Comparison of ENCODE assay signal across 10 cellular contexts in the genomic region with DNA sequence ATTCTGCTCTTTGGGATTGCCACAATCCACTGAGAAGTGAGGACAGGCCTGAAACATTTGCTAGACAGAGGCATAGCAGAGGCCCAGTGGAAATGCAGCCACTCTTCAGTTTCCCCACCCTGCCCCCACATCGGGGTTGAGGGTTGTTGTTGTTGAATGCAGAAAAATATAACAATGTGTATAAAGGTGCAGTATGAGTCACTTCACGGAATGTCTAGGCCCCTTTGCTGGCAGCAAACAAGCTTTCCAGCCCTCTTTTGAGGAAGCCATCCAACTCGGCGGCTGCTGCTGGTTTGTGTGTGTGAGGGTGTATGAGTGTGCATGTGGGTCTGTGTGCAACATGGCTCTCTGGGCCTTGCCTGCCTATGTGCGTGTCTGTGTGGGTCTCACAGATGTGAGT. TPM values are rescaled to one million over a fixed set of nuclear protein-coding genes. Genes with fewer than 3 reads are reported as not detected.
A peak's percentile ranks its signal among the peaks of the same experiment; 100 is the strongest.
DNase-seq lines count a peak whose midpoint lies in the region; ATAC-seq, FAIRE-seq and TF ChIP-seq lines count a peak whose summit lies in the region.
"Had no signal": no experiment of that assay in that cellular context is flagged by ENCODE, and none has a peak within 500 bp of the region (broad histone marks: within the 10 kb centered on the region; RNA-seq: fewer than 3 reads in every experiment).

No MANE protein-coding gene starts in this region.

- H3K27ac ChIP-seq in K562 (ENCODE audit: extremely low read depth, low read depth, low read length), result no peak overlapping the region

- H3K9me3 ChIP-seq in K562 (replicated peaks; ENCODE audit: control insufficient read depth, insufficient read depth, low read depth, low read length), result no peaks in the 10 kb centered on the region

- H3K36me3 ChIP-seq in K562 (ENCODE audit: control insufficient read depth, insufficient read depth, low read length), result no peaks in the 10 kb centered on the region

- 0 out of 2 replicates have a peak overlapping the region, but pooled peaks have one; percentile 18 for H3K4me2 ChIP-seq in K562 (ENCODE audit: insufficient read depth, low read length)

- no peak for FAIRE-seq in K562 (lab: Jason Lieb, UNC)

- no peak for TF ChIP-seq POLR2A in K562 (conservative IDR thresholded peaks at IDR 0.05)

- no peak overlapping the region for H3K4me3 ChIP-seq in K562

- H3K4me3 Mint-ChIP-seq in HFFc6, result peak overlapping the region; percentile 85
- H3K4me3 Mint-ChIP-seq in nephron progenitor cell, result peak overlapping the region; percentile 0

- CTCF ChIA-PET in K562 (lab: Yijun Ruan, JAX; ENCODE audit: low intra/inter-chr PET ratio), result no interaction called here

- H3K27me3 ChIP-seq in K562 (ENCODE audit: control insufficient read depth in 2 of 2, insufficient read depth in 2 of 2, low read length in 2 of 2), result no peaks in the 10 kb centered on the region

- 0 out of 2 replicates have a peak overlapping the region, but pooled peaks have one; percentile 0 for H2AFZ ChIP-seq in K562 (ENCODE audit: low read depth, low read length)

- no peaks in the 10 kb centered on the region for H3K27me3 Mint-ChIP-seq in HFFc6 (ENCODE audit: insufficient read depth)
- H3K27me3 Mint-ChIP-seq in nephron progenitor cell (ENCODE audit: low read depth, poor library complexity), result peaks cover 16% of the 10 kb centered on the region

- H3K36me3 Mint-ChIP-seq in HFFc6 (ENCODE audit: low read depth) (no peaks in the 10 kb centered on the region), nephron progenitor cell (ENCODE audit: low read depth) (peaks cover 7% of the 10 kb centered on the region)

- H4K20me1 ChIP-seq in K562 (replicated peaks; ENCODE audit: control insufficient read depth, insufficient read depth, low read length), result no peaks in the 10 kb centered on the region

- H3K9me3 Mint-ChIP-seq in HFFc6, result no peaks in the 10 kb centered on the region
- peaks cover 50% of the 10 kb centered on the region for H3K9me3 Mint-ChIP-seq in nephron progenitor cell

- peaks cover 40 to 42% of the 10 kb centered on the region in 2 experiments for H3K4me1 ChIP-seq in K562 (replicated peaks in 1 of 2; ENCODE audit: control insufficient read depth in 2 of 2, insufficient read depth in 2 of 2, low read length in 2 of 2)

- TF ChIP-seq CTCF in HFFc6 (IDR thresholded peaks at IDR 0.05) (no peak), K562 (IDR thresholded peaks at IDR 0.05 in 2 of 3, conservative IDR thresholded peaks at IDR 0.05 in 1 of 3; ENCODE audit: insufficient read depth in 2 of 3, low read depth in 1 of 3, low read length in 3 of 3) (no peak), nephron progenitor cell (IDR thresholded peaks at IDR 0.05) (no peak)

- no peak for TF ChIP-seq RAD21 in K562 (CRISPR knock-in tag; conservative IDR thresholded peaks at IDR 0.05 in 1 of 2, IDR thresholded peaks at IDR 0.05 in 1 of 2)

- no peak for TF ChIP-seq EP300 in K562 (IDR thresholded peaks at IDR 0.05; ENCODE audit: low read length)

- no TSS peak for BruUV-seq in K562 (replicated peaks; lab: Mats Ljungman, UMichigan)

- intact Hi-C loops in K562 (cut with micrococcal nuclease), result no loop called here

- in situ Hi-C loops in K562 (cut with MboI), result no loop called here

- DNase-seq in CD1c-positive myeloid dendritic cell (ENCODE audit: extremely low spot score) (peak; percentile 34), HFFc6 (peak; percentile 48), K562 (ENCODE audit: extremely low read depth in 1 of 4, low spot score in 3 of 4) (no peak), nephron progenitor cell (no peak), cortex of kidney (lab: John Stamatoyannopoulos, UW) (no peak), cerebellum (ENCODE audit: low spot score) (no peak), HPDE6-E6E7 (ENCODE audit: extremely low spot score) (no peak), midbrain (lab: John Stamatoyannopoulos, UW) (no peak)
- DNase-seq: NCI-H1436 treated with DMSO at 0.1 percent for 48 hours, T1000 had no signal

- H3K9me1 ChIP-seq in K562 (ENCODE audit: control insufficient read depth, insufficient read depth, low read length), result peaks cover 3% of the 10 kb centered on the region

- 54% methylated on average over 5 of the region's 5 CpGs for WGBS in K562 (ENCODE audit: insufficient coverage, low coverage, missing lambda C conversion rate)

- POLR2A ChIA-PET in K562 (lab: Yijun Ruan, JAX), result interaction anchor here (0.6 to 1.7 kb wide), 2 partner anchors 10 to 43 kb away, joined by 3 to 10 read pairs; no protein-coding TSS in a partner anchor

- no peak for ATAC-seq in K562

- H3K27ac Mint-ChIP-seq in HFFc6 (peak overlapping the region; percentile 87), nephron progenitor cell (no peak overlapping the region)

- H3K4me1 Mint-ChIP-seq in HFFc6 (ENCODE audit: low read depth), result peaks cover 52% of the 10 kb centered on the region
- H3K4me1 Mint-ChIP-seq in nephron progenitor cell, result peaks cover 34% of the 10 kb centered on the region

- peak overlapping the region in 1 of 2 experiments; percentile 76; a peak in 1 of 4 replicates for H3K9ac ChIP-seq in K562 (ENCODE audit: insufficient read depth in 1 of 2, low read depth in 2 of 2, low read length in 2 of 2)

- no peaks in the 10 kb centered on the region for H3K79me2 ChIP-seq in K562 (ENCODE audit: control insufficient read depth, insufficient read depth, low read length)

TF ChIP-seq in K562, 482 proteins besides CTCF, POLR2A, EP300 and RAD21 (continues in another document):
- TF ChIP-seq IRF2 (CRISPR knock-in tag; IDR thresholded peaks at IDR 0.05), result no peak

RNA-seq across cellular contexts. Expression of a gene that starts 8.1 kb away (rescaled TPM):
- total RNA-seq in HFFc6 (2021; fragmentation: NEBNext Ultra II Directional; extraction: Animal tissue kit (Norgen Biotek cat#: 25700)), result 10 to 100 TPM; 21.9 to 35.9 (median 31.4) TPM
- total RNA-seq in K562 (2011; cell fraction: chromatin; rRNA removed; ENCODE audit: low replicate concordance), result 17.7 and 35.6 TPM in 2 replicates
- total RNA-seq in K562 (2011; cell fraction: nucleolus; rRNA removed), result 19.2 and 22.7 TPM in 2 replicates
- total RNA-seq in K562 (2011; cell fraction: nucleoplasm; rRNA removed), result 24.8 and 30.9 TPM in 2 replicates
- total RNA-seq in K562 (2014; rRNA removed), result 28.6 and 41.1 TPM in 2 replicates
- total RNA-seq in K562 (2014; rRNA removed; fragmentation: Illumina TruSeq; extraction: Trizol), result 17.6 and 18.3 TPM in 2 replicates
- total RNA-seq in K562 (2015; rRNA removed; fragmentation: Illumina TruSeq; extraction: Trizol), result 24.8 and 26.3 TPM in 2 replicates
- total RNA-seq in K562 (2021), result 43.9 and 47.7 TPM in 2 replicates
- polyA plus RNA-seq in K562 (2011; rRNA removed), result 29.2 and 33.4 TPM in 2 replicates
- 39.7 and 49.3 TPM in 2 replicates for polyA plus RNA-seq in K562 (2011; cell fraction: cytosol; rRNA removed)
- 24.3 and 33.0 TPM in 2 replicates for polyA plus RNA-seq in K562 (2011; cell fraction: nucleus; rRNA removed)
- 38.6 and 52.6 TPM in 2 replicates for polyA plus RNA-seq in K562 (2012)
- polyA plus RNA-seq in K562 (2014; fragmentation: Illumina TruSeq; extraction: Trizol), result 50.7 and 55.8 TPM in 2 replicates
- polyA plus RNA-seq in K562 (2014; fragmentation: Nextera tagmentation; extraction: Ambion mirVana), result 1 to 10 TPM; 5.9 to 7.3 TPM
- 25.2 and 28.4 TPM in 2 replicates for polyA plus RNA-seq in K562 (2014; rRNA removed)
- polyA minus RNA-seq in K562 (2011; rRNA and poly(A)+ RNA removed), result 35.0 and 38.5 TPM in 2 replicates
- polyA minus RNA-seq in K562 (2011; cell fraction: cytosol; rRNA and poly(A)+ RNA removed), result 38.8 and 40.9 TPM in 2 replicates
- 8.9 and 10.8 TPM in 2 replicates for polyA minus RNA-seq in K562 (2011; cell fraction: nucleus; rRNA and poly(A)+ RNA removed)
- 0.54 TPM for total RNA-seq in cerebellum

RNA-seq across cellular contexts. Expression of a gene that starts 47.2 kb away (rescaled TPM):
- 10 to 100 TPM; 31.9 to 39.5 (median 33.8) TPM for total RNA-seq in HFFc6 (2021; fragmentation: NEBNext Ultra II Directional; extraction: Animal tissue kit (Norgen Biotek cat#: 25700))
- 25.4 and 35.9 TPM in 2 replicates for total RNA-seq in K562 (2011; cell fraction: chromatin; rRNA removed; ENCODE audit: low replicate concordance)
- total RNA-seq in K562 (2011; cell fraction: nucleolus; rRNA removed), result 14.5 and 20.4 TPM in 2 replicates
- 21.5 and 24.0 TPM in 2 replicates for total RNA-seq in K562 (2011; cell fraction: nucleoplasm; rRNA removed)
- 59.9 and 65.0 TPM in 2 replicates for total RNA-seq in K562 (2014; rRNA removed)
- total RNA-seq in K562 (2014; rRNA removed; fragmentation: Illumina TruSeq; extraction: Trizol), result 101 and 107 TPM in 2 replicates
- 79.9 and 91.4 TPM in 2 replicates for total RNA-seq in K562 (2015; rRNA removed; fragmentation: Illumina TruSeq; extraction: Trizol)
- 80.7 and 85.2 TPM in 2 replicates for total RNA-seq in K562 (2021)
- 85.6 and 111 TPM in 2 replicates for polyA plus RNA-seq in K562 (2011; rRNA removed)
- 55.0 and 81.8 TPM in 2 replicates for polyA plus RNA-seq in K562 (2011; cell fraction: cytosol; rRNA removed)
- polyA plus RNA-seq in K562 (2011; cell fraction: nucleus; rRNA removed), result 40.3 and 74.3 TPM in 2 replicates
- polyA plus RNA-seq in K562 (2012), result 89.5 and 101 TPM in 2 replicates
- 99.0 and 117 TPM in 2 replicates for polyA plus RNA-seq in K562 (2014; fragmentation: Illumina TruSeq; extraction: Trizol)
- polyA plus RNA-seq in K562 (2014; fragmentation: Nextera tagmentation; extraction: Ambion mirVana), result 10 to 100 TPM; 51.0 to 62.0 TPM
- 91.2 and 93.7 TPM in 2 replicates for polyA plus RNA-seq in K562 (2014; rRNA removed)
- 93.8 and 106 TPM in 2 replicates for polyA minus RNA-seq in K562 (2011; rRNA and poly(A)+ RNA removed)
- 27.8 and 34.7 TPM in 2 replicates for polyA minus RNA-seq in K562 (2011; cell fraction: cytosol; rRNA and poly(A)+ RNA removed)
- 10.8 and 24.0 TPM in 2 replicates for polyA minus RNA-seq in K562 (2011; cell fraction: nucleus; rRNA and poly(A)+ RNA removed)
- 9.6 TPM for total RNA-seq in cerebellum

RNA-seq across cellular contexts. Expression of a gene that starts 53.4 kb away (rescaled TPM):
- under 1 TPM; 0.17 to 0.66 (median 0.44) TPM for total RNA-seq in HFFc6 (2021; fragmentation: NEBNext Ultra II Directional; extraction: Animal tissue kit (Norgen Biotek cat#: 25700))
- 0.23 TPM in 1 of 2 replicates, not detected in the other for total RNA-seq in K562 (2011; cell fraction: chromatin; rRNA removed; ENCODE audit: low replicate concordance)
- 0.33 TPM in 1 of 2 replicates, not detected in the other for total RNA-seq in K562 (2011; cell fraction: nucleolus; rRNA removed)
- not detected in 2 replicates for total RNA-seq in K562 (2011; cell fraction: nucleoplasm; rRNA removed)
- total RNA-seq in K562 (2014; rRNA removed) (0.09 TPM in 1 of 2 replicates, not detected in the other), K562 (2014; rRNA removed; fragmentation: Illumina TruSeq; extraction: Trizol) (not detected in 2 replicates), K562 (2015; rRNA removed; fragmentation: Illumina TruSeq; extraction: Trizol) (not detected in 2 replicates), K562 (2021) (0.20 TPM in 1 of 2 replicates, not detected in the other), cerebellum (13.5 TPM)
- polyA plus RNA-seq in K562 (2011; rRNA removed) (0.06 and 0.11 TPM in 2 replicates), K562 (2014; fragmentation: Illumina TruSeq; extraction: Trizol) (not detected in 2 replicates), K562 (2014; fragmentation: Nextera tagmentation; extraction: Ambion mirVana) (under 1 TPM; 0.04 TPM), K562 (2014; rRNA removed) (not detected in 2 replicates)
- polyA plus RNA-seq in K562 (2011; cell fraction: cytosol; rRNA removed), result 0.09 TPM in 1 of 2 replicates, not detected in the other
- 0.14 TPM in 1 of 2 replicates, not detected in the other for polyA plus RNA-seq in K562 (2011; cell fraction: nucleus; rRNA removed)
- not detected in 2 replicates for polyA plus RNA-seq in K562 (2012)
- polyA minus RNA-seq in K562 (2011; rRNA and poly(A)+ RNA removed), result not detected in 2 replicates
- not detected in 2 replicates for polyA minus RNA-seq in K562 (2011; cell fraction: cytosol; rRNA and poly(A)+ RNA removed)
- polyA minus RNA-seq in K562 (2011; cell fraction: nucleus; rRNA and poly(A)+ RNA removed), result 0.22 and 0.27 TPM in 2 replicates

Comparison
In these comparisons a context has a peak if more than half of its experiments do, and no peak if none do; other contexts are left out.
1. DNase-seq: peak in CD1c-positive myeloid dendritic cell (single experiment) and HFFc6 (single experiment); none in K562 (0 of 4), nephron progenitor cell (single experiment), cortex of kidney (single experiment), cerebellum (single experiment), HPDE6-E6E7 (single experiment) and midbrain (single experiment).
2. RNA of a gene that starts 8.1 kb away (total RNA-seq): 21.9 to 35.9 TPM in HFFc6 and 17.6 to 47.7 TPM in K562; 0.54 TPM in cerebellum (single experiment); every median in the first group is over 10 times any median in the second.